Comparison of ENCODE assay signal across 9 cellular contexts in genomic region chr10:7484456-7485266, GRCh38.
A peak's percentile ranks its signal among the peaks of the same experiment; 100 is the strongest.
DNase-seq lines count a peak whose midpoint lies in the region; ATAC-seq and TF ChIP-seq lines count a peak whose summit lies in the region.
"Had no signal": no experiment of that assay in that cellular context is flagged by ENCODE, and none has a peak within 500 bp of the region (broad histone marks: within the 10 kb centered on the region; RNA-seq: fewer than 3 reads in every experiment).

No MANE protein-coding gene starts in this region.

- DNase-seq in GM06990 (ENCODE audit: extremely low read depth, insufficient read length) (no peak), Kasumi-1 (lab: John Stamatoyannopoulos, UW) (peak; percentile 90 to 91), pons (ENCODE audit: low spot score) (peak; percentile 57), glomerular visceral epithelial cell (ENCODE audit: extremely low spot score) (no peak), midbrain (lab: John Stamatoyannopoulos, UW) (no peak), thyroid gland (no peak)
- DNase-seq in activated T-helper 1 cell treated with anti-CD3 and anti-CD28 coated beads, Interleukin-2, amount 50 U/mL, for 16 hours (ENCODE audit: low read depth in 1 of 2, low spot score in 1 of 2), result peak; percentile 16 to 20

- intact Hi-C loops in thyroid gland (cut with DNase I), result no loop called here

- ATAC-seq in GM21526 (IDR thresholded peaks at IDR 0.05; ENCODE audit: low FRiP score, unreplicated experiment), result peak; percentile 78
- ATAC-seq: HCT116 had no signal

- no peak for TF ChIP-seq CTCF in GM06990 (IDR thresholded peaks at IDR 0.05; ENCODE audit: insufficient read depth, low read length, poor library complexity, severe bottlenecking)
- no peak for TF ChIP-seq CTCF in thyroid gland (IDR thresholded peaks at IDR 0.05)

- H3K27me3 ChIP-seq in GM06990 (replicated peaks; ENCODE audit: control insufficient read depth, insufficient read depth, low read length) (no peaks in the 10 kb centered on the region), thyroid gland (no peaks in the 10 kb centered on the region)

- TF ChIP-seq POLR2A in thyroid gland (IDR thresholded peaks at IDR 0.05), result no peak

- WGBS in thyroid gland, 2 donors, result 62 to 63% methylated on average over 13 of the region's 13 CpGs

- peaks cover 17 to 19% of the 10 kb centered on the region in 2 donors for H3K4me1 ChIP-seq in thyroid gland

- H3K4me3 ChIP-seq in GM06990 (replicated peaks; ENCODE audit: low read depth, low read length) (peak overlapping the region; percentile 7; the same call in 1 of the 2 replicates), thyroid gland (replicated peaks in 1 of 3) (no peak overlapping the region)

- no peak overlapping the region for H3K27ac ChIP-seq in thyroid gland

- H3K9me3 ChIP-seq in thyroid gland, result no peaks in the 10 kb centered on the region

- H3K36me3 ChIP-seq in GM06990 (ENCODE audit: control insufficient read depth, insufficient read depth, low read length) (no peaks in the 10 kb centered on the region), thyroid gland (no peaks in the 10 kb centered on the region)

Comparison
In these comparisons a context has a peak if more than half of its experiments do, and no peak if none do; other contexts are left out.
1. DNase-seq: peak in Kasumi-1 (2 of 2), activated T-helper 1 cell treated with anti-CD3 and anti-CD28 coated beads, Interleukin-2, amount 50 U/mL, for 16 hours (2 of 2) and pons (single experiment); none in GM06990 (single experiment), glomerular visceral epithelial cell (single experiment), midbrain (single experiment) and thyroid gland (0 of 2).